Comparison of ENCODE assay signal across 19 cellular contexts in genomic region chr5:138934971-138935370, GRCh38. TPM values are rescaled to one million over a fixed set of nuclear protein-coding genes. Genes with fewer than 3 reads are reported as not detected.
"Had no signal": no experiment of that assay in that cellular context is flagged by ENCODE, and none has a peak within 500 bp of the region (broad histone marks: within the 10 kb centered on the region; RNA-seq: fewer than 3 reads in every experiment).

No MANE protein-coding gene starts in this region.

- ATAC-seq: foreskin keratinocyte, mucosa of descending colon, natural killer cell, right cardiac atrium had no signal

- H3K36me3 ChIP-seq: neural progenitor cell, ovary had no signal

- FAIRE-seq: endothelial cell of umbilical vein had no signal

- H3K4me1 ChIP-seq: colonic mucosa, foreskin keratinocyte, neural progenitor cell, vagina had no signal

- DNase-seq: cerebellar nuclear complex; colonic mucosa; dermis blood vessel endothelial cell; erythroblast; foreskin keratinocyte; kidney glomerular epithelial cell; natural killer cell; nucleus accumbens; ovary; stimulated activated CD4-positive, alpha-beta T cell treated with anti-CD3 and anti-CD28 coated beads, Interleukin-2, amount 100 ng/mL, for 48 hours had no signal

- H3K27ac Mint-ChIP-seq: natural killer cell, neural progenitor cell had no signal

- H3K4me3 ChIP-seq: colonic mucosa, hepatocyte, mucosa of descending colon, neural progenitor cell, ovary, smooth muscle cell, upper lobe of left lung, vagina had no signal

- H3K4me3 Mint-ChIP-seq: natural killer cell, neural progenitor cell had no signal

- H3K27ac ChIP-seq: colonic mucosa, foreskin keratinocyte, hepatocyte, neural progenitor cell, ovary, vagina had no signal

- H3K9me3 Mint-ChIP-seq: natural killer cell, neural progenitor cell had no signal

- H3K9me3 ChIP-seq: colonic mucosa, mucosa of descending colon, ovary, upper lobe of left lung, vagina had no signal

- H3K27me3 ChIP-seq: colonic mucosa, foreskin keratinocyte, hepatocyte, neural progenitor cell, ovary, upper lobe of left lung, vagina had no signal

RNA-seq across cellular contexts. Expression of gene LRRTM2, which starts 59.8 kb away (rescaled TPM):
- total RNA-seq: foreskin keratinocyte, myocyte had no signal
- polyA plus RNA-seq: foreskin keratinocyte had no signal
